In the genomic region with DNA sequence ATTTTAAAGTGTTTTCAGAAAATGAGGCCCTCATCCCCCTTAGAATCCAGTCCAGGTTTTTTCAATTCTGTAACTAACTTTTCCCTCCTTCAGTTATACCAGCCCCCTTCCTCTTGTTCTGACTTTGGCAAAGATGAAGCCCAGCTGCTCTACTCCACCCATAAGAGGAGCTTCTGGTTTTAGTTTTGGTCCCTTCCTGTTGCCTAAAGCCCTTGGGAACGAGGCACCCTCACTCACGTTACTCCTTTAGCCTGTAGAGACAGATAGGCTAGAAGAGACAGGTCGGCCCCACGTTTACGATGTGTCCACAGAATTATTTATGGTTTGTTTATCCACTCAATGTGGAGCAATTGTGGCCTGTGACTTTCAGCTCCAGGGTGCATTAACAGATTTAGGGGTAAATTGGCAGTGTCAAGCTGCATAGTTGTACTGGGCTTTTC, we compare ENCODE assay signal across 1 cellular context.
TF ChIP-seq lines count a peak whose summit lies in the region.

No MANE protein-coding gene starts in this region.

TF ChIP-seq in HEK293, 187 proteins besides CTCF, POLR2A, EP300 and RAD21 (continued from another document and continues in another):
- TF ChIP-seq, protein P1, sequence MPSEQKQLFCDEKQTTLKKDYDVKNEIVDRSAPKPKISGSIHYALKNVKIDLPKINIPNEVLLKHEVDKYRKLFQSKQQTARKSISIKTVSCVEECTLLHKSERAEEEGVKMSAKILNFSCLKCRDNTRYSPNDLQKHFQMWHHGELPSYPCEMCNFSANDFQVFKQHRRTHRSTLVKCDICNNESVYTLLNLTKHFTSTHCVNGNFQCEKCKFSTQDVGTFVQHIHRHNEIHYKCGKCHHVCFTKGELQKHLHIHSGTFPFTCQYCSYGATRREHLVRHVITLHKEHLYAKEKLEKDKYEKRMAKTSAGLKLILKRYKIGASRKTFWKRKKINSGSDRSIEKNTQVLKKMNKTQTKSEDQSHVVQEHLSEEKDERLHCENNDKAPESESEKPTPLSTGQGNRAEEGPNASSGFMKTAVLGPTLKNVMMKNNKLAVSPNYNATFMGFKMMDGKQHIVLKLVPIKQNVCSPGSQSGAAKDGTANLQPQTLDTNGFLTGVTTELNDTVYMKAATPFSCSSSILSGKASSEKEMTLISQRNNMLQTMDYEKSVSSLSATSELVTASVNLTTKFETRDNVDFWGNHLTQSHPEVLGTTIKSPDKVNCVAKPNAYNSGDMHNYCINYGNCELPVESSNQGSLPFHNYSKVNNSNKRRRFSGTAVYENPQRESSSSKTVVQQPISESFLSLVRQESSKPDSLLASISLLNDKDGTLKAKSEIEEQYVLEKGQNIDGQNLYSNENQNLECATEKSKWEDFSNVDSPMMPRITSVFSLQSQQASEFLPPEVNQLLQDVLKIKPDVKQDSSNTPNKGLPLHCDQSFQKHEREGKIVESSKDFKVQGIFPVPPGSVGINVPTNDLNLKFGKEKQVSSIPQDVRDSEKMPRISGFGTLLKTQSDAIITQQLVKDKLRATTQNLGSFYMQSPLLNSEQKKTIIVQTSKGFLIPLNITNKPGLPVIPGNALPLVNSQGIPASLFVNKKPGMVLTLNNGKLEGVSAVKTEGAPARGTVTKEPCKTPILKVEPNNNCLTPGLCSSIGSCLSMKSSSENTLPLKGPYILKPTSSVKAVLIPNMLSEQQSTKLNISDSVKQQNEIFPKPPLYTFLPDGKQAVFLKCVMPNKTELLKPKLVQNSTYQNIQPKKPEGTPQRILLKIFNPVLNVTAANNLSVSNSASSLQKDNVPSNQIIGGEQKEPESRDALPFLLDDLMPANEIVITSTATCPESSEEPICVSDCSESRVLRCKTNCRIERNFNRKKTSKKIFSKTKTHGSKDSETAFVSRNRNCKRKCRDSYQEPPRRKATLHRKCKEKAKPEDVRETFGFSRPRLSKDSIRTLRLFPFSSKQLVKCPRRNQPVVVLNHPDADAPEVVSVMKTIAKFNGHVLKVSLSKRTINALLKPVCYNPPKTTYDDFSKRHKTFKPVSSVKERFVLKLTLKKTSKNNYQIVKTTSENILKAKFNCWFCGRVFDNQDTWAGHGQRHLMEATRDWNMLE (tag by site-specific recombination; conservative IDR thresholded peaks at IDR 0.05; ENCODE audit: low read depth) = no peak
- no peak for TF ChIP-seq ZNF610 (tag by site-specific recombination; IDR thresholded peaks at IDR 0.05; ENCODE audit: borderline replicate concordance)
- no peak for TF ChIP-seq ZNF785 (tag by site-specific recombination; IDR thresholded peaks at IDR 0.05)
- no peak for TF ChIP-seq ZBTB21 (tag by site-specific recombination; IDR thresholded peaks at IDR 0.05)
- TF ChIP-seq ZEB2 (tag by site-specific recombination; IDR thresholded peaks at IDR 0.05) = no peak
- no peak for TF ChIP-seq ZNF239 (tag by site-specific recombination; IDR thresholded peaks at IDR 0.05)
- no peak for TF ChIP-seq BCL11A (tag by site-specific recombination; IDR thresholded peaks at IDR 0.05; ENCODE audit: low read depth)
- no peak for TF ChIP-seq ZNF2 (tag by site-specific recombination; IDR thresholded peaks at IDR 0.05)
- no peak for TF ChIP-seq YY2 (tag by site-specific recombination; IDR thresholded peaks at IDR 0.05)
- TF ChIP-seq ZNF133 (tag by site-specific recombination; IDR thresholded peaks at IDR 0.05) = no peak
- TF ChIP-seq ZNF473 (tag by site-specific recombination; IDR thresholded peaks at IDR 0.05) = no peak
- TF ChIP-seq ZFP37 (tag by site-specific recombination; IDR thresholded peaks at IDR 0.05) = no peak
- TF ChIP-seq, protein P2, sequence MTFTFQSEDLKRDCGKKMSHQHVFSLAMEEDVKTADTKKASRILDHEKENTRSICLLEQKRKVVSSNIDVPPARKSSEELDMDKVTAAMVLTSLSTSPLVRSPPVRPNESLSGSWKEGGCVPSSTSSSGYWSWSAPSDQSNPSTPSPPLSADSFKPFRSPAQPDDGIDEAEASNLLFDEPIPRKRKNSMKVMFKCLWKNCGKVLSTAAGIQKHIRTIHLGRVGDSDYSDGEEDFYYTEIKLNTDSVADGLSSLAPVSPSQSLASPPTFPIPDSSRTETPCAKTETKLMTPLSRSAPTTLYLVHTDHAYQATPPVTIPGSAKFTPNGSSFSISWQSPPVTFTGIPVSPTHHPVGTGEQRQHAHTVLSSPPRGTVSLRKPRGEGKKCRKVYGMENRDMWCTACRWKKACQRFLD (tag by site-specific recombination; IDR thresholded peaks at IDR 0.05) = no peak
- no peak for TF ChIP-seq ZNF140 (tag by site-specific recombination; IDR thresholded peaks at IDR 0.05)
- no peak for TF ChIP-seq OVOL3 (tag by site-specific recombination; IDR thresholded peaks at IDR 0.05)
- no peak for TF ChIP-seq ZNF529 (tag by site-specific recombination; IDR thresholded peaks at IDR 0.05; ENCODE audit: insufficient replicate concordance)
- TF ChIP-seq, protein P3, sequence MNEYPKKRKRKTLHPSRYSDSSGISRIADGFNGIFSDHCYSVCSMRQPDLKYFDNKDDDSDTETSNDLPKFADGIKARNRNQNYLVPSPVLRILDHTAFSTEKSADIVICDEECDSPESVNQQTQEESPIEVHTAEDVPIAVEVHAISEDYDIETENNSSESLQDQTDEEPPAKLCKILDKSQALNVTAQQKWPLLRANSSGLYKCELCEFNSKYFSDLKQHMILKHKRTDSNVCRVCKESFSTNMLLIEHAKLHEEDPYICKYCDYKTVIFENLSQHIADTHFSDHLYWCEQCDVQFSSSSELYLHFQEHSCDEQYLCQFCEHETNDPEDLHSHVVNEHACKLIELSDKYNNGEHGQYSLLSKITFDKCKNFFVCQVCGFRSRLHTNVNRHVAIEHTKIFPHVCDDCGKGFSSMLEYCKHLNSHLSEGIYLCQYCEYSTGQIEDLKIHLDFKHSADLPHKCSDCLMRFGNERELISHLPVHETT (tag by site-specific recombination; IDR thresholded peaks at IDR 0.05) = no peak
- TF ChIP-seq SETDB1 (IDR thresholded peaks at IDR 0.05; ENCODE audit: insufficient read length, low read length) = no peak
- TF ChIP-seq, protein P4, sequence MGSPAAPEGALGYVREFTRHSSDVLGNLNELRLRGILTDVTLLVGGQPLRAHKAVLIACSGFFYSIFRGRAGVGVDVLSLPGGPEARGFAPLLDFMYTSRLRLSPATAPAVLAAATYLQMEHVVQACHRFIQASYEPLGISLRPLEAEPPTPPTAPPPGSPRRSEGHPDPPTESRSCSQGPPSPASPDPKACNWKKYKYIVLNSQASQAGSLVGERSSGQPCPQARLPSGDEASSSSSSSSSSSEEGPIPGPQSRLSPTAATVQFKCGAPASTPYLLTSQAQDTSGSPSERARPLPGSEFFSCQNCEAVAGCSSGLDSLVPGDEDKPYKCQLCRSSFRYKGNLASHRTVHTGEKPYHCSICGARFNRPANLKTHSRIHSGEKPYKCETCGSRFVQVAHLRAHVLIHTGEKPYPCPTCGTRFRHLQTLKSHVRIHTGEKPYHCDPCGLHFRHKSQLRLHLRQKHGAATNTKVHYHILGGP (tag by site-specific recombination; IDR thresholded peaks at IDR 0.05) = no peak
- no peak for TF ChIP-seq ZNF501 (tag by site-specific recombination; IDR thresholded peaks at IDR 0.05)
- TF ChIP-seq, protein P5, sequence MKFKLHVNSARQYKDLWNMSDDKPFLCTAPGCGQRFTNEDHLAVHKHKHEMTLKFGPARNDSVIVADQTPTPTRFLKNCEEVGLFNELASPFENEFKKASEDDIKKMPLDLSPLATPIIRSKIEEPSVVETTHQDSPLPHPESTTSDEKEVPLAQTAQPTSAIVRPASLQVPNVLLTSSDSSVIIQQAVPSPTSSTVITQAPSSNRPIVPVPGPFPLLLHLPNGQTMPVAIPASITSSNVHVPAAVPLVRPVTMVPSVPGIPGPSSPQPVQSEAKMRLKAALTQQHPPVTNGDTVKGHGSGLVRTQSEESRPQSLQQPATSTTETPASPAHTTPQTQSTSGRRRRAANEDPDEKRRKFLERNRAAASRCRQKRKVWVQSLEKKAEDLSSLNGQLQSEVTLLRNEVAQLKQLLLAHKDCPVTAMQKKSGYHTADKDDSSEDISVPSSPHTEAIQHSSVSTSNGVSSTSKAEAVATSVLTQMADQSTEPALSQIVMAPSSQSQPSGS (tag by site-specific recombination; IDR thresholded peaks at IDR 0.05; ENCODE audit: low read depth) = no peak
- TF ChIP-seq WT1 (tag by site-specific recombination; IDR thresholded peaks at IDR 0.05) = no peak
- TF ChIP-seq, protein P6, sequence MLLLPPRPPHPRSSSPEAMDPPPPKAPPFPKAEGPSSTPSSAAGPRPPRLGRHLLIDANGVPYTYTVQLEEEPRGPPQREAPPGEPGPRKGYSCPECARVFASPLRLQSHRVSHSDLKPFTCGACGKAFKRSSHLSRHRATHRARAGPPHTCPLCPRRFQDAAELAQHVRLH (tag by site-specific recombination; IDR thresholded peaks at IDR 0.05) = no peak
- TF ChIP-seq ZNF514 (tag by site-specific recombination; IDR thresholded peaks at IDR 0.05) = no peak
- TF ChIP-seq ZSCAN30 (tag by site-specific recombination; IDR thresholded peaks at IDR 0.05) = peak; percentile 75
- TF ChIP-seq ZBTB17 (tag by site-specific recombination; IDR thresholded peaks at IDR 0.05) = no peak
- no peak for TF ChIP-seq ZFP3 (tag by site-specific recombination; IDR thresholded peaks at IDR 0.05; ENCODE audit: low read depth)
- no peak for TF ChIP-seq ZNF157 (tag by site-specific recombination; IDR thresholded peaks at IDR 0.05)
- peak; percentile 42; the same call in 1 of the 2 replicates for TF ChIP-seq IKZF3 (tag by site-specific recombination; IDR thresholded peaks at IDR 0.05)
- TF ChIP-seq ZNF624 (tag by site-specific recombination; IDR thresholded peaks at IDR 0.05) = no peak
- TF ChIP-seq, protein P7, sequence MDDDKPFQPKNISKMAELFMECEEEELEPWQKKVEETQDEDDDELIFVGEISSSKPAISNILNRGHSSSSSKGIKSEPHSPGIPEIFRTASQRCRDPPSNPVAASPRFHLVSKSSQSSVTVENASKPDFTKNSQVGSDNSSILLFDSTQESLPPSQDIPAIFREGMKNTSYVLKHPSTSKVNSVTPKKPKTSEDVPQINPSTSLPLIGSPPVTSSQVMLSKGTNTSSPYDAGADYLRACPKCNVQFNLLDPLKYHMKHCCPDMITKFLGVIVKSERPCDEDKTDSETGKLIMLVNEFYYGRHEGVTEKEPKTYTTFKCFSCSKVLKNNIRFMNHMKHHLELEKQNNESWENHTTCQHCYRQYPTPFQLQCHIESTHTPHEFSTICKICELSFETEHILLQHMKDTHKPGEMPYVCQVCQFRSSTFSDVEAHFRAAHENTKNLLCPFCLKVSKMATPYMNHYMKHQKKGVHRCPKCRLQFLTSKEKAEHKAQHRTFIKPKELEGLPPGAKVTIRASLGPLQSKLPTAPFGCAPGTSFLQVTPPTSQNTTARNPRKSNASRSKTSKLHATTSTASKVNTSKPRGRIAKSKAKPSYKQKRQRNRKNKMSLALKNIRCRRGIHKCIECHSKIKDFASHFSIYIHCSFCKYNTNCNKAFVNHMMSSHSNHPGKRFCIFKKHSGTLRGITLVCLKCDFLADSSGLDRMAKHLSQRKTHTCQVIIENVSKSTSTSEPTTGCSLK (tag by site-specific recombination; IDR thresholded peaks at IDR 0.05) = no peak
- no peak for TF ChIP-seq ZNF670 (tag by site-specific recombination; IDR thresholded peaks at IDR 0.05; ENCODE audit: low read depth)
- TF ChIP-seq RBAK (tag by site-specific recombination; IDR thresholded peaks at IDR 0.05) = no peak
- TF ChIP-seq ZNF792 (tag by site-specific recombination; IDR thresholded peaks at IDR 0.05) = no peak
- no peak for TF ChIP-seq ZNF701 (tag by site-specific recombination; IDR thresholded peaks at IDR 0.05)
- TF ChIP-seq FEZF1 (tag by site-specific recombination; IDR thresholded peaks at IDR 0.05) = peak; percentile 88
- no peak for TF ChIP-seq GLI4 (tag by site-specific recombination; IDR thresholded peaks at IDR 0.05)
- no peak for TF ChIP-seq ZNF202 (tag by site-specific recombination; IDR thresholded peaks at IDR 0.05; ENCODE audit: borderline replicate concordance)
- no peak for TF ChIP-seq HOXC10 (CRISPR knock-in tag; IDR thresholded peaks at IDR 0.05)
- no peak for TF ChIP-seq ZNF510 (tag by site-specific recombination; IDR thresholded peaks at IDR 0.05; ENCODE audit: insufficient replicate concordance)
- 0 out of 2 replicates have a peak, but pooled peaks have one; percentile 43 for TF ChIP-seq SP7 (tag by site-specific recombination; IDR thresholded peaks at IDR 0.05)
- TF ChIP-seq TRIM28 (IDR thresholded peaks at IDR 0.05; ENCODE audit: borderline replicate concordance, low read length) = peak; percentile 86; the same call in 1 of the 2 replicates
- no peak for TF ChIP-seq REPIN1 (tag by site-specific recombination; IDR thresholded peaks at IDR 0.05; ENCODE audit: low read depth)
- TF ChIP-seq ZNF560 (tag by site-specific recombination; IDR thresholded peaks at IDR 0.05; ENCODE audit: borderline replicate concordance) = no peak
- no peak for TF ChIP-seq ZNF549 (tag by site-specific recombination; IDR thresholded peaks at IDR 0.05)
- TF ChIP-seq ZNF629 (tag by site-specific recombination; IDR thresholded peaks at IDR 0.05) = no peak
- no peak for TF ChIP-seq ZNF544 (tag by site-specific recombination; IDR thresholded peaks at IDR 0.05)
- no peak for TF ChIP-seq ZNF324 (tag by site-specific recombination; IDR thresholded peaks at IDR 0.05)
- no peak for TF ChIP-seq ZNF350 (tag by site-specific recombination; IDR thresholded peaks at IDR 0.05)
- TF ChIP-seq ZNF132 (tag by site-specific recombination; IDR thresholded peaks at IDR 0.05; ENCODE audit: borderline replicate concordance) = no peak
- TF ChIP-seq, protein P8, sequence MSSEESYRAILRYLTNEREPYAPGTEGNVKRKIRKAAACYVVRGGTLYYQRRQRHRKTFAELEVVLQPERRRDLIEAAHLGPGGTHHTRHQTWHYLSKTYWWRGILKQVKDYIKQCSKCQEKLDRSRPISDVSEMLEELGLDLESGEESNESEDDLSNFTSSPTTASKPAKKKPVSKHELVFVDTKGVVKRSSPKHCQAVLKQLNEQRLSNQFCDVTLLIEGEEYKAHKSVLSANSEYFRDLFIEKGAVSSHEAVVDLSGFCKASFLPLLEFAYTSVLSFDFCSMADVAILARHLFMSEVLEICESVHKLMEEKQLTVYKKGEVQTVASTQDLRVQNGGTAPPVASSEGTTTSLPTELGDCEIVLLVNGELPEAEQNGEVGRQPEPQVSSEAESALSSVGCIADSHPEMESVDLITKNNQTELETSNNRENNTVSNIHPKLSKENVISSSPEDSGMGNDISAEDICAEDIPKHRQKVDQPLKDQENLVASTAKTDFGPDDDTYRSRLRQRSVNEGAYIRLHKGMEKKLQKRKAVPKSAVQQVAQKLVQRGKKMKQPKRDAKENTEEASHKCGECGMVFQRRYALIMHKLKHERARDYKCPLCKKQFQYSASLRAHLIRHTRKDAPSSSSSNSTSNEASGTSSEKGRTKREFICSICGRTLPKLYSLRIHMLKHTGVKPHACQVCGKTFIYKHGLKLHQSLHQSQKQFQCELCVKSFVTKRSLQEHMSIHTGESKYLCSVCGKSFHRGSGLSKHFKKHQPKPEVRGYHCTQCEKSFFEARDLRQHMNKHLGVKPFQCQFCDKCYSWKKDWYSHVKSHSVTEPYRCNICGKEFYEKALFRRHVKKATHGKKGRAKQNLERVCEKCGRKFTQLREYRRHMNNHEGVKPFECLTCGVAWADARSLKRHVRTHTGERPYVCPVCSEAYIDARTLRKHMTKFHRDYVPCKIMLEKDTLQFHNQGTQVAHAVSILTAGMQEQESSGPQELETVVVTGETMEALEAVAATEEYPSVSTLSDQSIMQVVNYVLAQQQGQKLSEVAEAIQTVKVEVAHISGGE (tag by site-specific recombination; conservative IDR thresholded peaks at IDR 0.05; ENCODE audit: low read depth) = no peak
- TF ChIP-seq ZFP41 (tag by site-specific recombination; IDR thresholded peaks at IDR 0.05; ENCODE audit: borderline replicate concordance) = no peak
- TF ChIP-seq ZNF660 (tag by site-specific recombination; IDR thresholded peaks at IDR 0.05) = no peak
